ENCODE assay signal across 15 cellular contexts in the genomic region with DNA sequence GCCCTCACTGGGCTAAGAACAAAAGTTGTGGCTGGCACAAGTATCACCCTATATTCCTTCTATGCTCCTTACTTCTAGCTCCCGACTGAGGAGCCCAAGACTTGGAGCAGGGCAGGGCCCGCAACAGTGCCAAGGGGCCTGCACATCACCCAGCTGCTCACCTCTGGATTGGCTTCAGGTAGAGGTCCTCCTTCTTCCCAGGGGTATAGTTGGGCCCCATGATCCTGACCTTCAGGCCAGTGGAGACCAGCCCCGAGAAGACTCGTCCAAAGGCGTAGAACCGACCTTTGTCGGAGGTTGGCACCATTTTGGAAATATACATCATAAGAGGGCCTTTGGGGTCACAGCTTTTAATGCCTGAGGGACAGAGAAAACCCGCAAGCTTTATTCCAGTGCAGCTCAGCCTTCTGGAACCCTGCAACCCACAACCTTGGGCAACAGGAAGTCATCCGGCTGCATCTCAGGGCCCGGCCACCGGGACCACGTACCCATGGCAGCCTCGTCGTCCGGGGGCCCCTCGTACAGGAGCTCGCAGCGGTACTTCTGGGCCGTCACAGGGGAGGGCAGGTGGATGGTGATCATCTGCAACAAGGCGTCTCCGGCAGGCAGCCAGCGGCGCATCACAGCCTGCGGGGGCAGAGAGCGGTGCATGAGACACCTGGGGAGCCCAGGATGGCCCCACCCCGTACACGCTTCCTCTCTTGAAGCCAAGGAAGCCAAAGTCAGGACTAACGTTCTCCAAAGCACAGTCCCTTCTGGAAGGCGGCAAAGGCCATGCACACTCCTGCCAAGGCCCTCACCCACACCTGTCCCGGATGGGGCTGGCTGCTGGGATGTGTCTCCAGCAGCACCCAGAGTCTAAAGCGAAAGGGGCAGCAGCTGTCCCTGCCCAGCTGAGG. TPM values are rescaled to one million over a fixed set of nuclear protein-coding genes. Genes with fewer than 3 reads are reported as not detected.
A peak's percentile ranks its signal among the peaks of the same experiment; 100 is the strongest.
DNase-seq lines count a peak whose midpoint lies in the region; ATAC-seq and TF ChIP-seq lines count a peak whose summit lies in the region.
"Had no signal": no experiment of that assay in that cellular context is flagged by ENCODE, and none has a peak within 500 bp of the region (broad histone marks: within the 10 kb centered on the region; RNA-seq: fewer than 3 reads in every experiment).

No MANE protein-coding gene starts in this region.

- no peak for TF ChIP-seq EP300 in sigmoid colon (IDR thresholded peaks at IDR 0.05)

- intact Hi-C loops in activated CD8-positive, alpha-beta T cell treated with anti-CD3 and anti-CD28 coated beads for 36 hours (cut with micrococcal nuclease) = no loop called here
- intact Hi-C loops in mammary epithelial cell (cut with micrococcal nuclease) = no loop called here
- intact Hi-C loops in sigmoid colon (cut with DNase I) = loop anchor here (10.0 kb wide), 1 partner anchor 534 kb away; a partner anchor contains a TSS

- WGBS in mammary epithelial cell (ENCODE audit: low coverage, missing lambda C conversion rate) = 84% methylated on average over 29 of the region's 31 CpGs
- WGBS in sigmoid colon, 2 donors = 91 to 92% methylated on average over 31 of the region's 31 CpGs

- no peak for TF ChIP-seq CTCF in activated CD8-positive, alpha-beta T cell treated with anti-CD3 and anti-CD28 coated beads for 36 hours (IDR thresholded peaks at IDR 0.05)
- TF ChIP-seq CTCF in mammary epithelial cell (conservative IDR thresholded peaks at IDR 0.05 in 1 of 2, IDR thresholded peaks at IDR 0.05 in 1 of 2; ENCODE audit: extremely low read depth in 1 of 2, insufficient read depth in 1 of 2, low read depth in 1 of 2, low read length in 2 of 2) = no peak
- TF ChIP-seq CTCF in sigmoid colon (IDR thresholded peaks at IDR 0.05) = no peak

- ATAC-seq in activated CD8-positive, alpha-beta T cell treated with anti-CD3 and anti-CD28 coated beads for 36 hours = no peak
- no peak for ATAC-seq in activated CD8-positive, alpha-beta T cell treated with anti-CD3 and anti-CD28 coated beads, Interleukin-2, amount 10 ng/mL, durations not matched to agents 7 days and 5 days

- peaks cover 71% of the 10 kb centered on the region for H4K20me1 ChIP-seq in mammary epithelial cell (ENCODE audit: insufficient read depth, low read length)

- no peak for TF ChIP-seq POLR2A in sigmoid colon (IDR thresholded peaks at IDR 0.05)

- H3K4me2 ChIP-seq in mammary epithelial cell (ENCODE audit: insufficient read depth, low read depth, low read length) = no peak overlapping the region

- CTCF ChIA-PET in activated CD8-positive, alpha-beta T cell treated with anti-CD3 and anti-CD28 coated beads for 36 hours (lab: Charles Lee) = interaction anchor here (1.7 kb wide), 1 partner anchor 7 kb away, joined by 9 read pairs; no protein-coding TSS in a partner anchor
- CTCF ChIA-PET in activated CD8-positive, alpha-beta T cell treated with anti-CD3 and anti-CD28 coated beads, Interleukin-2, amount 10 ng/mL, durations not matched to agents 7 days and 5 days (lab: Charles Lee) = no interaction called here
- CTCF ChIA-PET in mammary epithelial cell (lab: Charles Lee; ENCODE audit: low non-redundant PET) = no interaction called here

- H3K4me3 Mint-ChIP-seq in activated CD8-positive, alpha-beta T cell treated with anti-CD3 and anti-CD28 coated beads for 36 hours = peak overlapping the region; percentile 24
- no peak overlapping the region for H3K4me3 Mint-ChIP-seq in activated CD8-positive, alpha-beta T cell treated with anti-CD3 and anti-CD28 coated beads, Interleukin-2, amount 10 ng/mL, durations not matched to agents 7 days and 5 days

- TSS peak; percentile 1 for BruUV-seq in mammary epithelial cell (replicated peaks; lab: Mats Ljungman, UMichigan)

- H3K9me3 ChIP-seq in HUES48 (ENCODE audit: control insufficient read depth, insufficient read depth, low read length) (no peaks in the 10 kb centered on the region), mammary epithelial cell (replicated peaks; ENCODE audit: insufficient read depth, low read length) (no peaks in the 10 kb centered on the region), sigmoid colon (no peaks in the 10 kb centered on the region)
- H3K9me3 ChIP-seq: MG63, spleen had no signal

- H3K4me1 Mint-ChIP-seq in activated CD8-positive, alpha-beta T cell treated with anti-CD3 and anti-CD28 coated beads for 36 hours (ENCODE audit: low read depth) = peaks cover 39% of the 10 kb centered on the region
- H3K4me1 Mint-ChIP-seq in activated CD8-positive, alpha-beta T cell treated with anti-CD3 and anti-CD28 coated beads, Interleukin-2, amount 10 ng/mL, durations not matched to agents 7 days and 5 days (ENCODE audit: low read depth) = peaks cover 35% of the 10 kb centered on the region

- dilution Hi-C loops in mammary epithelial cell (cut with HindIII; ENCODE audit: low sequenced_read_pairs) = loop anchor here (5.0 kb wide), 5 partner anchors 33 to 222 kb away; no protein-coding TSS in a partner anchor

- in situ Hi-C loops in mammary epithelial cell (cut with MboI; ENCODE audit: low sequenced_read_pairs in 2 of 2) = loop anchor here in 1 of 2 donors (10.0 kb wide), 1 partner anchor 224 kb away; no protein-coding TSS in a partner anchor

- DNase-seq in activated CD8-positive, alpha-beta T cell treated with anti-CD3 and anti-CD28 coated beads for 36 hours = no peak
- no peak for DNase-seq in activated CD8-positive, alpha-beta T cell treated with anti-CD3 and anti-CD28 coated beads, Interleukin-2, amount 10 ng/mL, durations not matched to agents 7 days and 5 days
- no peak for DNase-seq in mammary epithelial cell
- DNase-seq in sigmoid colon = peak; percentile 64
- no peak for DNase-seq in NCI-H2196 treated with DMSO at 0.1 percent for 48 hours (lab: John Stamatoyannopoulos, UW; ENCODE audit: unreplicated experiment)
- no peak for DNase-seq in NCI-H2029 (lab: John Stamatoyannopoulos, UW)
- no peak for DNase-seq in T1000 (lab: John Stamatoyannopoulos, UW)
- DNase-seq: ACHN, aorta, dorsolateral prefrontal cortex, MG63, spleen had no signal

- no peak overlapping the region for H2AFZ ChIP-seq in mammary epithelial cell (ENCODE audit: low read depth, low read length)

- peaks cover 90% of the 10 kb centered on the region for H3K36me3 ChIP-seq in HUES48 (ENCODE audit: control insufficient read depth, insufficient read depth, low read length)
- H3K36me3 ChIP-seq in mammary epithelial cell (ENCODE audit: insufficient read depth, low read length) = peaks cover 65% of the 10 kb centered on the region
- H3K36me3 ChIP-seq in sigmoid colon = peaks cover 82 to 88% (median 85%) of the 10 kb centered on the region in 4 donors

- H3K9ac ChIP-seq in HUES48 (ENCODE audit: low read depth, low read length) = no peak overlapping the region
- no peak overlapping the region for H3K9ac ChIP-seq in mammary epithelial cell (ENCODE audit: insufficient read depth, low read length)

- H3K36me3 Mint-ChIP-seq in activated CD8-positive, alpha-beta T cell treated with anti-CD3 and anti-CD28 coated beads for 36 hours (ENCODE audit: low read depth) = peaks cover 87% of the 10 kb centered on the region
- peaks cover 86% of the 10 kb centered on the region for H3K36me3 Mint-ChIP-seq in activated CD8-positive, alpha-beta T cell treated with anti-CD3 and anti-CD28 coated beads, Interleukin-2, amount 10 ng/mL, durations not matched to agents 7 days and 5 days (ENCODE audit: low read depth)

- H3K4me3 ChIP-seq in HUES48 (ENCODE audit: low read depth, low read length) = no peak overlapping the region
- no peak overlapping the region for H3K4me3 ChIP-seq in mammary epithelial cell (replicated peaks in 1 of 3; ENCODE audit: insufficient read depth in 1 of 3, low read depth in 2 of 3, low read length in 3 of 3)
- H3K4me3 ChIP-seq in sigmoid colon = no peak overlapping the region
- H3K4me3 ChIP-seq: MG63, spleen had no signal

- no peaks in the 10 kb centered on the region for H3K27me3 Mint-ChIP-seq in activated CD8-positive, alpha-beta T cell treated with anti-CD3 and anti-CD28 coated beads for 36 hours
- H3K27me3 Mint-ChIP-seq in activated CD8-positive, alpha-beta T cell treated with anti-CD3 and anti-CD28 coated beads, Interleukin-2, amount 10 ng/mL, durations not matched to agents 7 days and 5 days (ENCODE audit: low read depth) = no peaks in the 10 kb centered on the region

- no peaks in the 10 kb centered on the region for H3K9me3 Mint-ChIP-seq in activated CD8-positive, alpha-beta T cell treated with anti-CD3 and anti-CD28 coated beads for 36 hours
- no peaks in the 10 kb centered on the region for H3K9me3 Mint-ChIP-seq in activated CD8-positive, alpha-beta T cell treated with anti-CD3 and anti-CD28 coated beads, Interleukin-2, amount 10 ng/mL, durations not matched to agents 7 days and 5 days (ENCODE audit: insufficient read depth)
- H3K9me3 Mint-ChIP-seq: mesothelial cell of epicardium had no signal

- H3K4me1 ChIP-seq in HUES48 (ENCODE audit: control insufficient read depth, insufficient read depth, low read length) (peaks cover 9% of the 10 kb centered on the region), mammary epithelial cell (ENCODE audit: insufficient read depth, low read length) (peaks cover 41% of the 10 kb centered on the region), sigmoid colon (peaks cover 0 to 46% (median 28%) of the 10 kb centered on the region in 4 donors)

- H3K27ac ChIP-seq in HUES48 (ENCODE audit: low read depth, low read length) (peak overlapping the region; percentile 11), mammary epithelial cell (ENCODE audit: insufficient read depth, low read depth, low read length) (no peak overlapping the region), sigmoid colon (peak overlapping the region in 1 of 4 donors; percentile 6)

- H3K79me2 ChIP-seq in mammary epithelial cell (ENCODE audit: insufficient read depth, low read length) = peaks cover 97% of the 10 kb centered on the region

- peak overlapping the region; percentile 55 for H3K27ac Mint-ChIP-seq in activated CD8-positive, alpha-beta T cell treated with anti-CD3 and anti-CD28 coated beads for 36 hours
- H3K27ac Mint-ChIP-seq in activated CD8-positive, alpha-beta T cell treated with anti-CD3 and anti-CD28 coated beads, Interleukin-2, amount 10 ng/mL, durations not matched to agents 7 days and 5 days = no peak overlapping the region

- POLR2A ChIA-PET in activated CD8-positive, alpha-beta T cell treated with anti-CD3 and anti-CD28 coated beads for 36 hours (lab: Charles Lee) = interaction anchor here (0.9 to 7.8 kb wide), 5 partner anchors 9 to 1738 kb away, joined by 4 to 131 read pairs (median 12); a partner anchor contains a TSS
- POLR2A ChIA-PET in activated CD8-positive, alpha-beta T cell treated with anti-CD3 and anti-CD28 coated beads, Interleukin-2, amount 10 ng/mL, durations not matched to agents 7 days and 5 days (lab: Charles Lee) = interaction anchor here (0.6 to 1.7 kb wide), 4 partner anchors 9 to 218 kb away, joined by 3 to 5 read pairs (median 4); a partner anchor contains a TSS

- H3K27me3 ChIP-seq in HUES48 (ENCODE audit: control insufficient read depth, insufficient read depth, low read length) = 0 out of 2 replicates have a peak, but pooled peaks cover under 1% of the 10 kb centered on the region
- H3K27me3 ChIP-seq in mammary epithelial cell (ENCODE audit: insufficient read depth, low read length) = no peaks in the 10 kb centered on the region
- H3K27me3 ChIP-seq in sigmoid colon = no peaks in the 10 kb centered on the region
- H3K27me3 ChIP-seq: dorsolateral prefrontal cortex, MG63, spleen had no signal

RNA-seq across cellular contexts. Expression of a gene that starts 4.7 kb away (rescaled TPM):
- total RNA-seq in activated CD8-positive, alpha-beta T cell treated with anti-CD3 and anti-CD28 coated beads for 36 hours = 1,000 to 10,000 TPM; 3,533 to 3,625 TPM
- total RNA-seq in activated CD8-positive, alpha-beta T cell treated with anti-CD3 and anti-CD28 coated beads, Interleukin-2, amount 10 ng/mL, durations not matched to agents 7 days and 5 days = 1,000 to 10,000 TPM; 1,524 to 1,558 TPM
- total RNA-seq in mammary epithelial cell (1,000 to 10,000 TPM; 2,299 to 2,969 TPM), sigmoid colon (1,000 to 10,000 TPM; 1,842 to 2,448 (median 2,055) TPM)
- polyA plus RNA-seq in mammary epithelial cell (1,137 TPM), sigmoid colon (1,000 to 10,000 TPM in 2 of 3 donors, 100 to 1,000 TPM in 1; 906 to 1,654 (median 1,225) TPM)
- polyA minus RNA-seq in mammary epithelial cell = 1,027 TPM

RNA-seq across cellular contexts. Expression of a gene that starts 9.7 kb away (rescaled TPM):
- 10 to 100 TPM; 27.2 to 27.5 TPM for total RNA-seq in activated CD8-positive, alpha-beta T cell treated with anti-CD3 and anti-CD28 coated beads for 36 hours
- total RNA-seq in activated CD8-positive, alpha-beta T cell treated with anti-CD3 and anti-CD28 coated beads, Interleukin-2, amount 10 ng/mL, durations not matched to agents 7 days and 5 days = 10 to 100 TPM; 43.0 to 44.9 TPM
- total RNA-seq in mammary epithelial cell = 10 to 100 TPM; 69.2 to 99.9 TPM
- polyA plus RNA-seq in mammary epithelial cell = 37.3 TPM
- 92.3 TPM for polyA minus RNA-seq in mammary epithelial cell
- total RNA-seq in sigmoid colon = 100 to 1,000 TPM in 3 of 4 donors, 10 to 100 TPM in 1; 91.3 to 167 (median 125) TPM
- 10 to 100 TPM; 38.4 to 66.8 (median 52.9) TPM for polyA plus RNA-seq in sigmoid colon

RNA-seq across cellular contexts. Expression of a gene that starts 26.9 kb away (rescaled TPM):
- total RNA-seq in activated CD8-positive, alpha-beta T cell treated with anti-CD3 and anti-CD28 coated beads for 36 hours = 10 to 100 TPM; 22.2 TPM
- 10 to 100 TPM; 34.2 to 35.6 TPM for total RNA-seq in activated CD8-positive, alpha-beta T cell treated with anti-CD3 and anti-CD28 coated beads, Interleukin-2, amount 10 ng/mL, durations not matched to agents 7 days and 5 days
- total RNA-seq in mammary epithelial cell (10 to 100 TPM; 20.8 to 29.9 TPM), sigmoid colon (10 to 100 TPM; 16.5 to 29.9 (median 19.3) TPM)
- polyA plus RNA-seq in mammary epithelial cell (11.5 TPM), sigmoid colon (10 to 100 TPM in 2 of 3 donors, 1 to 10 TPM in 1; 7.2 to 21.8 (median 15.0) TPM)
- 13.7 TPM for polyA minus RNA-seq in mammary epithelial cell

RNA-seq across cellular contexts. Expression of a gene that starts 47.7 kb away (rescaled TPM):
- total RNA-seq in activated CD8-positive, alpha-beta T cell treated with anti-CD3 and anti-CD28 coated beads for 36 hours = not detected
- total RNA-seq in activated CD8-positive, alpha-beta T cell treated with anti-CD3 and anti-CD28 coated beads, Interleukin-2, amount 10 ng/mL, durations not matched to agents 7 days and 5 days = not detected
- not detected for total RNA-seq in mammary epithelial cell
- polyA plus RNA-seq in mammary epithelial cell = not detected
- polyA minus RNA-seq in mammary epithelial cell = not detected
- under 1 TPM in 1 of 4 donors, not detected in 3; 0.71 TPM for total RNA-seq in sigmoid colon
- 1 to 10 TPM in 1 of 3 donors, under 1 TPM in 2; 0.19 to 2.4 (median 0.69) TPM for polyA plus RNA-seq in sigmoid colon
- total RNA-seq: mesothelial cell of epicardium, osteocyte, spleen had no signal
